In genomic region chr10:90871279-90871760, GRCh38 we compare ENCODE assay signal across 1 cellular context.
TF ChIP-seq lines count a peak whose summit lies in the region.

No MANE protein-coding gene starts in this region.

TF ChIP-seq in HEK293, 187 proteins besides CTCF, POLR2A, EP300 and RAD21 (continued from another document):
- TF ChIP-seq ZNF596 (tag by site-specific recombination; IDR thresholded peaks at IDR 0.05), result peak; percentile 67
- TF ChIP-seq ZNF555 (tag by site-specific recombination; conservative IDR thresholded peaks at IDR 0.05), result no peak
- no peak for TF ChIP-seq ZNF585B (tag by site-specific recombination; IDR thresholded peaks at IDR 0.05)
- TF ChIP-seq RBAK (tag by site-specific recombination; IDR thresholded peaks at IDR 0.05), result no peak
- TF ChIP-seq ZNF221 (tag by site-specific recombination; IDR thresholded peaks at IDR 0.05; ENCODE audit: borderline replicate concordance), result no peak
- TF ChIP-seq ZNF677 (tag by site-specific recombination; IDR thresholded peaks at IDR 0.05), result no peak
- no peak for TF ChIP-seq ZBTB48 (tag by site-specific recombination; IDR thresholded peaks at IDR 0.05)
- no peak; the same call in 1 of the 2 replicates for TF ChIP-seq ZNF792 (tag by site-specific recombination; IDR thresholded peaks at IDR 0.05)
- no peak for TF ChIP-seq ZNF843 (tag by site-specific recombination; IDR thresholded peaks at IDR 0.05)
- TF ChIP-seq ZNF274 (IDR thresholded peaks at IDR 0.05; ENCODE audit: low read length), result no peak
- no peak for TF ChIP-seq ZNF274 (tag by site-specific recombination; IDR thresholded peaks at IDR 0.05; ENCODE audit: borderline replicate concordance)
- no peak for TF ChIP-seq ZNF785 (tag by site-specific recombination; IDR thresholded peaks at IDR 0.05)
- no peak for TF ChIP-seq ZNF76 (tag by site-specific recombination; IDR thresholded peaks at IDR 0.05; ENCODE audit: borderline replicate concordance, low read depth)
